Comparison of ENCODE assay signal across 8 cellular contexts in genomic region chr10:88271736-88272135, GRCh38.
DNase-seq lines count a peak whose midpoint lies in the region; ATAC-seq, FAIRE-seq and TF ChIP-seq lines count a peak whose summit lies in the region.

No MANE protein-coding gene starts in this region.

- FAIRE-seq in GM12892 (lab: Jason Lieb, UNC), result no peak

- H3K36me3 ChIP-seq in KOPT-K1 (ENCODE audit: insufficient read depth, low read length) (no peaks in the 10 kb centered on the region), neural progenitor cell (no peaks in the 10 kb centered on the region)

- no peak overlapping the region for H2AFZ ChIP-seq in neural progenitor cell (replicated peaks)

- H3K27me3 Mint-ChIP-seq in stimulated activated naive CD8-positive, alpha-beta T cell treated with anti-CD3 and anti-CD28 coated beads, Interleukin-15, Interleukin-2, amounts not matched to agents 100 ng/mL and 50 ng/mL, for 24 hours, result peaks cover 6% of the 10 kb centered on the region
- peaks cover 5% of the 10 kb centered on the region for H3K27me3 Mint-ChIP-seq in neural progenitor cell (ENCODE audit: insufficient read depth, low read depth)

- DNase-seq in GM03348 (ENCODE audit: low spot score), result peak; percentile 13
- peak; percentile 57 for DNase-seq in cerebellar cortex (ENCODE audit: low spot score)
- no peak for DNase-seq in GM12892 (ENCODE audit: insufficient read length)
- no peak for DNase-seq in neural progenitor cell (ENCODE audit: low spot score)
- no peak for DNase-seq in T-helper 9 cell

- H4K20me1 ChIP-seq in neural progenitor cell (ENCODE audit: low read depth), result no peaks in the 10 kb centered on the region

- ATAC-seq in GM21576 (IDR thresholded peaks at IDR 0.05; ENCODE audit: unreplicated experiment), result peak; percentile 19

- H3K4me1 Mint-ChIP-seq in stimulated activated naive CD8-positive, alpha-beta T cell treated with anti-CD3 and anti-CD28 coated beads, Interleukin-15, Interleukin-2, amounts not matched to agents 100 ng/mL and 50 ng/mL, for 24 hours (ENCODE audit: low read depth), result peaks cover 49% of the 10 kb centered on the region
- peaks cover 16% of the 10 kb centered on the region for H3K4me1 Mint-ChIP-seq in neural progenitor cell

- H3K4me2 ChIP-seq in neural progenitor cell, result no peak overlapping the region

- peak overlapping the region; percentile 90 for H3K27ac Mint-ChIP-seq in stimulated activated naive CD8-positive, alpha-beta T cell treated with anti-CD3 and anti-CD28 coated beads, Interleukin-15, Interleukin-2, amounts not matched to agents 100 ng/mL and 50 ng/mL, for 24 hours
- no peak overlapping the region for H3K27ac Mint-ChIP-seq in neural progenitor cell

- H3K9me3 ChIP-seq in KOPT-K1 (ENCODE audit: insufficient read depth, low read length, poor library complexity, severe bottlenecking) (no peaks in the 10 kb centered on the region), neural progenitor cell (ENCODE audit: low read depth) (no peaks in the 10 kb centered on the region)

- H3K79me2 ChIP-seq in neural progenitor cell (ENCODE audit: low read depth), result no peaks in the 10 kb centered on the region

- no peak for TF ChIP-seq CTCF in neural progenitor cell (IDR thresholded peaks at IDR 0.05)

- TF ChIP-seq POLR2A in GM12892 (IDR thresholded peaks at IDR 0.05; ENCODE audit: low read depth, low read length), result no peak

- H3K4me3 Mint-ChIP-seq in stimulated activated naive CD8-positive, alpha-beta T cell treated with anti-CD3 and anti-CD28 coated beads, Interleukin-15, Interleukin-2, amounts not matched to agents 100 ng/mL and 50 ng/mL, for 24 hours, result peak overlapping the region; percentile 64
- H3K4me3 Mint-ChIP-seq in neural progenitor cell, result no peak overlapping the region

- H3K9me3 Mint-ChIP-seq in stimulated activated naive CD8-positive, alpha-beta T cell treated with anti-CD3 and anti-CD28 coated beads, Interleukin-15, Interleukin-2, amounts not matched to agents 100 ng/mL and 50 ng/mL, for 24 hours, result no peaks in the 10 kb centered on the region
- no peaks in the 10 kb centered on the region for H3K9me3 Mint-ChIP-seq in neural progenitor cell

- H3K4me1 ChIP-seq in neural progenitor cell, result no peaks in the 10 kb centered on the region

- H3K27me3 ChIP-seq in neural progenitor cell, result no peaks in the 10 kb centered on the region

- H3K9ac ChIP-seq in neural progenitor cell, result no peak overlapping the region

- H3K4me3 ChIP-seq in neural progenitor cell, result no peak overlapping the region

- H3K36me3 Mint-ChIP-seq in stimulated activated naive CD8-positive, alpha-beta T cell treated with anti-CD3 and anti-CD28 coated beads, Interleukin-15, Interleukin-2, amounts not matched to agents 100 ng/mL and 50 ng/mL, for 24 hours (ENCODE audit: low read depth), result no peaks in the 10 kb centered on the region
- H3K36me3 Mint-ChIP-seq in neural progenitor cell, result no peaks in the 10 kb centered on the region

- H3K27ac ChIP-seq in KOPT-K1 (ENCODE audit: low read depth, low read length, poor library complexity, severe bottlenecking), result peak overlapping the region; percentile 62
- no peak overlapping the region for H3K27ac ChIP-seq in neural progenitor cell

- H3F3A ChIP-seq in neural progenitor cell (ENCODE audit: low read depth), result no peaks in the 10 kb centered on the region

Comparison
In these comparisons a context has a peak if more than half of its experiments do, and no peak if none do; other contexts are left out.
1. DNase-seq: peak in GM03348 (single experiment) and cerebellar cortex (single experiment); none in GM12892 (single experiment), neural progenitor cell (single experiment) and T-helper 9 cell (single experiment).